Comparison of ENCODE assay signal across 8 cellular contexts in the genomic region with DNA sequence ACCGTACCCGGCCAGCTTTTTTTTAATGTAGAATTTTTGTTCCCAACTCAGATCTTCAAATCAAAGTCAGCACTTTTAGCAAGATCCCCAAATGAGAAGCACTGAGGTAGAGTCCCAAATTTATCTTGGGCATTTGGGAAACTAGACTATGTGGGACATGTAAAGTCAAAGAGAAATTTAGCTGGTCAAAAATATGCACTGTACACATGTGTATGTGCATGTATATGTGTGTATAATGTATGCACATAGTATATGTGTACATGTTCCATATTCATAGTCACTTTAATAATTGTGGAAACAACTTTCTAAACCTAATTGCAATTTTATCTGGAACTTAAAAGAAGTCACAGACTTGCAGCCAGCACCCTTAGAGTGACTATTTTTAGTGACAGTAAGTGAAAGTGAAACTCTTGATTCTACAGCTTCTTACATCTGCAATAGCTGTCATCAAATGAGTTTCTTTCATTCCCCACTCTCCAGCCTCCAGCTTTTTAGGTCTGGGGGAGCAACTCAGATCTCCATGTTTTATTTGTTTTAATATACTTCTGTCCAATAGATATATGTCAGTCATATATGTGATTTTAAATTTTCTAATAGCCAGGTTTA. TPM values are rescaled to one million over a fixed set of nuclear protein-coding genes. Genes with fewer than 3 reads are reported as not detected.
DNase-seq lines count a peak whose midpoint lies in the region; ATAC-seq and TF ChIP-seq lines count a peak whose summit lies in the region.

No MANE protein-coding gene starts in this region.

- ATAC-seq in GM19043 (IDR thresholded peaks at IDR 0.05; ENCODE audit: low read depth, unreplicated experiment) (peak; percentile 98), HG03135 (IDR thresholded peaks at IDR 0.05; ENCODE audit: unreplicated experiment) (peak; percentile 94)

- H3K4me3 ChIP-seq in AG10803 (ENCODE audit: low read length): no peak overlapping the region

- no peak for TF ChIP-seq CTCF in AG10803 (conservative IDR thresholded peaks at IDR 0.05; ENCODE audit: low read length)

- DNase-seq in AG10803 (ENCODE audit: low read depth): peak; percentile 27
- peak; percentile 6 for DNase-seq in amniotic epithelial cell (ENCODE audit: low read depth)
- peak; percentile 5 for DNase-seq in stromal cell of bone marrow (ENCODE audit: low read depth)
- no peak for DNase-seq in C1 segment of cervical spinal cord (lab: John Stamatoyannopoulos, UW)
- DNase-seq in SKM-1 treated with dmso at 0.1 percent for 144 hours (lab: John Stamatoyannopoulos, UW; ENCODE audit: unreplicated experiment): no peak
- DNase-seq in ureter (ENCODE audit: low spot score): no peak

RNA-seq across cellular contexts. Expression of a gene that starts 53.6 kb away (rescaled TPM):
- 30.4 TPM for total RNA-seq in ureter

RNA-seq across cellular contexts. Expression of a gene that starts 54.4 kb away (rescaled TPM):
- total RNA-seq in ureter: 5.9 TPM

Comparison
In these comparisons a context has a peak if more than half of its experiments do, and no peak if none do; other contexts are left out.
1. DNase-seq: peak in AG10803 (single experiment), amniotic epithelial cell (single experiment) and stromal cell of bone marrow (single experiment); none in C1 segment of cervical spinal cord (0 of 14), SKM-1 treated with dmso at 0.1 percent for 144 hours (single experiment) and ureter (single experiment).